ENCODE assay signal across 4 cellular contexts in genomic region chr15:43831519-43832052, GRCh38. TPM values are rescaled to one million over a fixed set of nuclear protein-coding genes. Genes with fewer than 3 reads are reported as not detected.
"Had no signal": no experiment of that assay in that cellular context is flagged by ENCODE, and none has a peak within 500 bp of the region (broad histone marks: within the 10 kb centered on the region; RNA-seq: fewer than 3 reads in every experiment).

No MANE protein-coding gene starts in this region.

RNA-seq across cellular contexts. Expression of gene SERINC4, which starts 31.6 kb away (rescaled TPM):
- total RNA-seq: left ventricle myocardium superior, lung microvascular endothelial cell, myocyte, upper lobe of right lung had no signal
